7 cellular contexts compared by ENCODE assay signal in genomic region chr5:140372971-140373487, GRCh38. TPM values are rescaled to one million over a fixed set of nuclear protein-coding genes. Genes with fewer than 3 reads are reported as not detected.
DNase-seq lines count a peak whose midpoint lies in the region; ATAC-seq and TF ChIP-seq lines count a peak whose summit lies in the region.

No MANE protein-coding gene starts in this region.

- no peak for ATAC-seq in activated naive CD8-positive, alpha-beta T cell treated with anti-CD3 and anti-CD28 coated beads, Interleukin-2, amount 50 U/mL, for 24 hours
- ATAC-seq in heart left ventricle (peak; percentile 39 to 90 (median 86)), HG02870 (IDR thresholded peaks at IDR 0.05; ENCODE audit: unreplicated experiment) (no peak)

- DNase-seq in GM06990 (ENCODE audit: extremely low read depth, insufficient read length) (no peak), HPDE6-E6E7 (ENCODE audit: extremely low spot score) (peak; percentile 69), RKO (ENCODE audit: low spot score) (peak; percentile 77), heart left ventricle (peak; percentile 75 to 79 (median 78))
- DNase-seq in activated naive CD8-positive, alpha-beta T cell treated with anti-CD3 and anti-CD28 coated beads, Interleukin-2, amount 50 U/mL, for 24 hours = peak; percentile 50

- H3K36me3 ChIP-seq in GM06990 (ENCODE audit: control insufficient read depth, insufficient read depth, low read length) (no peaks in the 10 kb centered on the region), heart left ventricle (no peaks in the 10 kb centered on the region), parathyroid adenoma (ENCODE audit: control insufficient read depth, insufficient read depth, low read length) (no peaks in the 10 kb centered on the region)

- intact Hi-C loops in heart left ventricle (cut with DNase I) = loop anchor here in 9 of 10 donors (2.0 to 10.0 kb wide), 7 partner anchors 262 to 672 kb away; partner anchors contain the start of genes TMCO6 (in 6 of the 9) and CD14 (in 3 of the 9)

- no peaks in the 10 kb centered on the region for H3K36me3 Mint-ChIP-seq in activated naive CD8-positive, alpha-beta T cell treated with anti-CD3 and anti-CD28 coated beads, Interleukin-2, amount 50 U/mL, for 24 hours (ENCODE audit: low read depth)

- no peaks in the 10 kb centered on the region for H3K79me2 ChIP-seq in parathyroid adenoma

- 5 to 9% (median 7%) methylated on average over 2 of the region's 2 CpGs for WGBS in heart left ventricle, 4 donors

- no peaks in the 10 kb centered on the region for H3K9me3 Mint-ChIP-seq in activated naive CD8-positive, alpha-beta T cell treated with anti-CD3 and anti-CD28 coated beads, Interleukin-2, amount 50 U/mL, for 24 hours

- H3K27me3 ChIP-seq in GM06990 (replicated peaks; ENCODE audit: control insufficient read depth, insufficient read depth, low read length) (no peaks in the 10 kb centered on the region), heart left ventricle (no peaks in the 10 kb centered on the region), parathyroid adenoma (ENCODE audit: control insufficient read depth, insufficient read depth, low read length) (no peaks in the 10 kb centered on the region)

- H3K27ac ChIP-seq in heart left ventricle = peak overlapping the region in 1 of 12 donors; percentile 3
- peak overlapping the region; percentile 30 for H3K27ac ChIP-seq in parathyroid adenoma

- H3K4me3 Mint-ChIP-seq in activated naive CD8-positive, alpha-beta T cell treated with anti-CD3 and anti-CD28 coated beads, Interleukin-2, amount 50 U/mL, for 24 hours = no peak overlapping the region

- no peak overlapping the region for H3K4me3 ChIP-seq in GM06990 (replicated peaks; ENCODE audit: low read depth, low read length)
- H3K4me3 ChIP-seq in heart left ventricle = no peak overlapping the region
- H3K4me3 ChIP-seq in parathyroid adenoma (ENCODE audit: low read depth, low read length) = no peak overlapping the region

- no peaks in the 10 kb centered on the region for H3K9me3 ChIP-seq in heart left ventricle
- no peaks in the 10 kb centered on the region for H3K9me3 ChIP-seq in parathyroid adenoma (ENCODE audit: control insufficient read depth, low read length)

- H3K9ac ChIP-seq in parathyroid adenoma = no peak overlapping the region

- TF ChIP-seq POLR2A in heart left ventricle (IDR thresholded peaks at IDR 0.05) = no peak

- peaks cover 0 to 9% (median 8%) of the 10 kb centered on the region in 12 donors for H3K4me1 ChIP-seq in heart left ventricle
- H3K4me1 ChIP-seq in parathyroid adenoma = peaks cover 12% of the 10 kb centered on the region

- peak overlapping the region; percentile 65 for H2AFZ ChIP-seq in parathyroid adenoma

- H3K4me1 Mint-ChIP-seq in activated naive CD8-positive, alpha-beta T cell treated with anti-CD3 and anti-CD28 coated beads, Interleukin-2, amount 50 U/mL, for 24 hours = peaks cover 2% of the 10 kb centered on the region

- no peak overlapping the region for H3K4me2 ChIP-seq in parathyroid adenoma (ENCODE audit: low read length)

- no peaks in the 10 kb centered on the region for H3K27me3 Mint-ChIP-seq in activated naive CD8-positive, alpha-beta T cell treated with anti-CD3 and anti-CD28 coated beads, Interleukin-2, amount 50 U/mL, for 24 hours

- H3K27ac Mint-ChIP-seq in activated naive CD8-positive, alpha-beta T cell treated with anti-CD3 and anti-CD28 coated beads, Interleukin-2, amount 50 U/mL, for 24 hours = no peak overlapping the region

- peak; percentile 93 for TF ChIP-seq CTCF in GM06990 (IDR thresholded peaks at IDR 0.05; ENCODE audit: insufficient read depth, low read length, poor library complexity, severe bottlenecking)
- peak; percentile 69 to 90 (median 79) for TF ChIP-seq CTCF in heart left ventricle (IDR thresholded peaks at IDR 0.05)
- peak; percentile 86 for TF ChIP-seq CTCF in parathyroid adenoma (IDR thresholded peaks at IDR 0.05)

RNA-seq across cellular contexts. Expression of gene SLC4A9, which starts 13.0 kb away (rescaled TPM):
- under 1 TPM in 4 of 9 donors, not detected in 5; 0.08 to 0.20 (median 0.15) TPM for total RNA-seq in heart left ventricle
- polyA plus RNA-seq in heart left ventricle = under 1 TPM in 1 of 2 donors, not detected in 1; 0.08 TPM

RNA-seq across cellular contexts. Expression of gene HBEGF, which starts 26.6 kb away (rescaled TPM):
- total RNA-seq in heart left ventricle = 10 to 100 TPM; 23.6 to 60.1 (median 34.9) TPM
- polyA plus RNA-seq in heart left ventricle = 10 to 100 TPM; 18.2 to 50.7 TPM

RNA-seq across cellular contexts. Expression of gene ANKHD1, which starts 28.6 kb away (rescaled TPM):
- total RNA-seq in heart left ventricle = 10 to 100 TPM; 49.5 to 78.8 (median 63.6) TPM
- 10 to 100 TPM; 41.4 to 48.3 TPM for polyA plus RNA-seq in heart left ventricle

Comparison
In these comparisons a context has a peak if more than half of its experiments do, and no peak if none do; other contexts are left out.
1. ATAC-seq: peak in heart left ventricle (4 of 4); none in activated naive CD8-positive, alpha-beta T cell treated with anti-CD3 and anti-CD28 coated beads, Interleukin-2, amount 50 U/mL, for 24 hours (single experiment) and HG02870 (single experiment).
2. Peak in every context shown above with its lines, with median percentiles within 50 percentile points of each other: CTCF ChIP-seq.